Comparison of ENCODE assay signal across 27 cellular contexts in the genomic region with DNA sequence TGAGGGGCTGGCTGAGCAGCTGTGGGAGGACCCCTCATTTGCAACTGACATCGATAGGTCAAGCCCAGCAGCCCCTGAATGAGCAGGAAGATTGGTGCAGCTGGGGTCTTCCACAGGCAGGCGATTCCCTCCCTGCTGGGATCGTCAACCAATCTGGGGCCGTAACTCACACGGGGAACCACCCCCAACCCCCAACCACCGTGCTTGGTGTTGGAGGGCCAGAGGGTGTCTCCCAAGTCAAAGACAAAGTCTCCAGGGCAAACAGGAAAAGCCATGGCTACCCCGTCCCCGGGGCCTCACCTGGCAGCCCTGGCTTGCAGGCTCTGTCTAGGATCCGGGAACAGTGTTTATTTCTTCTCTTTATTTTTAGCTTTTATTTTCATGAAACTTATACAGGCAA.
"Had no signal": no experiment of that assay in that cellular context is flagged by ENCODE, and none has a peak within 500 bp of the region (broad histone marks: within the 10 kb centered on the region; RNA-seq: fewer than 3 reads in every experiment).

No MANE protein-coding gene starts in this region.

- H3K4me3 ChIP-seq: left lung, lower lobe of right lung, mucosa of descending colon, pancreas, right atrium auricular region, smooth muscle cell, stomach, thyroid gland, upper lobe of right lung had no signal

- H3K36me3 ChIP-seq: left lung, lower lobe of right lung, pancreas, right atrium auricular region, stomach, thyroid gland, upper lobe of right lung had no signal

- H3K9me3 ChIP-seq: lower lobe of right lung, mucosa of descending colon, pancreas, thyroid gland, upper lobe of right lung had no signal

- H3K4me1 ChIP-seq: left lung, lower lobe of right lung, pancreas, right atrium auricular region, thyroid gland, upper lobe of right lung had no signal

- DNase-seq: activated CD4-positive, alpha-beta memory T cell treated with anti-CD3 and anti-CD28 coated beads, Interleukin-2, amount 10 ng/mL, durations not matched to agents 7 days and 5 days; activated CD4-positive, alpha-beta T cell treated with anti-CD3 and anti-CD28 coated beads, Interleukin-2, amount 10 ng/mL, durations not matched to agents 7 days and 5 days; activated CD4-positive, CD25-positive, alpha-beta regulatory T cell treated with anti-CD3 and anti-CD28 coated beads, Interleukin-2, amount 50 U/mL, for 72 hours; activated CD8-positive, alpha-beta memory T cell treated with anti-CD3 and anti-CD28 coated beads, Interleukin-2, amount 50 U/mL, for 48 hours; activated naive CD4-positive, alpha-beta T cell; activated T-cell treated with anti-CD3 and anti-CD28 coated beads, Interleukin-2, amount 50 U/mL, for 24 hours; anterior cingulate cortex; dermis blood vessel endothelial cell; effector CD4-positive, alpha-beta T cell; kidney glomerular epithelial cell; left lung; lower lobe of right lung; mucosa of descending colon; pancreas; stimulated activated CD4-positive, alpha-beta T cell treated with anti-CD3 and anti-CD28 coated beads, Interleukin-1b, Interleukin-23, amount 100 ng/mL, for 48 hours; stimulated activated CD4-positive, alpha-beta T cell treated with anti-CD3 and anti-CD28 coated beads, Interleukin-4, amount 100 ng/mL, for 4 hours; stimulated activated CD8-positive, alpha-beta memory T cell treated with anti-CD3 and anti-CD28 coated beads, Interleukin-4, amount 100 ng/mL, for 48 hours; stomach; T-helper 1 cell; thyroid gland; upper lobe of right lung had no signal

- ATAC-seq: activated T-helper 17 cell treated with anti-CD3 and anti-CD28 coated beads, Interleukin-2, amount 50 U/mL, for 72 hours; left lung; lower lobe of right lung; mucosa of descending colon; natural killer cell treated with Interleukin-12 subunit alpha and Interleukin-12 subunit beta and Interleukin-15 and Interleukin-18, amount 100 ng/mL, for 72 hours; pancreas; stimulated activated memory B cell treated with anti-CD40 and anti-IgM and Interleukin-4, amounts not matched to agents 10 μg/mL and 1 μg/mL and 100 μg/mL, for 72 hours; upper lobe of right lung had no signal

- H3K27ac ChIP-seq: left lung, lower lobe of right lung, pancreas, right atrium auricular region, stomach, thyroid gland, upper lobe of right lung, VCaP had no signal

- H3K27me3 ChIP-seq: pancreas, thyroid gland had no signal

- H3K4me2 ChIP-seq: smooth muscle cell had no signal
